In genomic region chr12:6695313-6696045, GRCh38 we compare ENCODE assay signal across 18 cellular contexts. TPM values are rescaled to one million over a fixed set of nuclear protein-coding genes. Genes with fewer than 3 reads are reported as not detected.
DNase-seq lines count a peak whose midpoint lies in the region; ATAC-seq and TF ChIP-seq lines count a peak whose summit lies in the region.
"Had no signal": no experiment of that assay in that cellular context is flagged by ENCODE, and none has a peak within 500 bp of the region (broad histone marks: within the 10 kb centered on the region; RNA-seq: fewer than 3 reads in every experiment).

No MANE protein-coding gene starts in this region.

- ATAC-seq in activated naive CD4-positive, alpha-beta T cell treated with anti-CD3 and anti-CD28 coated beads, Interleukin-2, amount 50 U/mL, for 72 hours: no peak
- ATAC-seq in body of pancreas: no peak
- ATAC-seq: A549; CD8-positive, alpha-beta T cell had no signal

- CTCF ChIA-PET in A673 (lab: Charles Lee): no interaction called here
- CTCF ChIA-PET in OCI-LY7 (lab: Charles Lee; ENCODE audit: unreplicated experiment): interaction anchor here (1.5 kb wide), 1 partner anchor 28 kb away, joined by 3 read pairs; the partner anchor contains the start of gene COPS7A

- no peak overlapping the region for H2AFZ ChIP-seq in OCI-LY7 (ENCODE audit: low read length)

- H4K20me1 ChIP-seq in OCI-LY7 (ENCODE audit: insufficient read depth, low read length): no peaks in the 10 kb centered on the region

- WGBS in body of pancreas, 2 donors: 28 to 44% methylated on average over 5 to 10 of the region's 11 CpGs
- WGBS in esophagus muscularis mucosa: 73% methylated on average over 6 of the region's 11 CpGs

- H3K4me1 ChIP-seq in A673 (ENCODE audit: insufficient read depth, low read length, poor library complexity, severe bottlenecking): peaks cover 12% of the 10 kb centered on the region
- peaks cover 92% of the 10 kb centered on the region for H3K4me1 ChIP-seq in OCI-LY7 (ENCODE audit: insufficient read depth, low read length, poor library complexity, severe bottlenecking)
- H3K4me1 ChIP-seq in body of pancreas: peaks cover 11% of the 10 kb centered on the region
- peaks cover 13 to 17% (median 15%) of the 10 kb centered on the region in 4 donors for H3K4me1 ChIP-seq in esophagus muscularis mucosa

- TF ChIP-seq EP300 in esophagus muscularis mucosa (IDR thresholded peaks at IDR 0.05): no peak

- TF ChIP-seq POLR2A in body of pancreas (IDR thresholded peaks at IDR 0.05): no peak
- TF ChIP-seq POLR2A in esophagus muscularis mucosa (IDR thresholded peaks at IDR 0.05; ENCODE audit: low read depth): no peak

- DNase-seq in A673 (ENCODE audit: low spot score) (peak; percentile 53), GF-D8 (lab: John Stamatoyannopoulos, UW) (peak; percentile 11), OCI-LY7 (ENCODE audit: low spot score) (peak; percentile 72), neural crest cell (ENCODE audit: low read depth, low spot score) (no peak), foreskin melanocyte (no peak), body of pancreas (no peak), esophagus muscularis mucosa (ENCODE audit: extremely low spot score) (no peak)
- DNase-seq in activated naive CD4-positive, alpha-beta T cell treated with anti-CD3 and anti-CD28 coated beads, Interleukin-2, amount 50 U/mL, for 72 hours (ENCODE audit: low spot score in 2 of 2): no peak
- DNase-seq: AML-193; CD8-positive, alpha-beta T cell; Kasumi-1; NCI-H1436 treated with DMSO at 0.1 percent for 48 hours; NCI-H2081; NCI-H446 treated with DMSO at 0.1 percent for 48 hours; SHP77 treated with DMSO at 0.1 percent for 48 hours had no signal

- no TSS peak for BruUV-seq in A673 (replicated peaks; lab: Mats Ljungman, UMichigan)
- no TSS peak for BruUV-seq in OCI-LY7 (replicated peaks; lab: Mats Ljungman, UMichigan)

- H3K9me3 ChIP-seq in A673 (ENCODE audit: low read depth, low read length, poor library complexity, severe bottlenecking) (no peaks in the 10 kb centered on the region), OCI-LY7 (ENCODE audit: low read length) (no peaks in the 10 kb centered on the region), body of pancreas (no peaks in the 10 kb centered on the region), esophagus muscularis mucosa (no peaks in the 10 kb centered on the region)
- H3K9me3 ChIP-seq: A549 had no signal

- TF ChIP-seq CTCF in A673 (conservative IDR thresholded peaks at IDR 0.05; ENCODE audit: low read depth, low read length) (no peak), OCI-LY7 (conservative IDR thresholded peaks at IDR 0.05; ENCODE audit: low read length) (0 out of 2 replicates have a peak, but pooled peaks have one; percentile 17), neural crest cell (conservative IDR thresholded peaks at IDR 0.05) (no peak), body of pancreas (IDR thresholded peaks at IDR 0.05) (no peak), esophagus muscularis mucosa (IDR thresholded peaks at IDR 0.05) (no peak)

- POLR2A ChIA-PET in A673 (lab: Charles Lee; ENCODE audit: low non-redundant PET): no interaction called here
- POLR2A ChIA-PET in OCI-LY7 (lab: Charles Lee): interaction anchor here (0.6 to 1.9 kb wide), 6 partner anchors 20 to 157 kb away, joined by 3 to 16 read pairs (median 6); partner anchors contain the start of genes COPS7A, MLF2 and USP5

- H3K27me3 ChIP-seq in A673 (replicated peaks; ENCODE audit: insufficient read depth, low read depth, low read length, poor library complexity): peaks cover 11% of the 10 kb centered on the region
- H3K27me3 ChIP-seq in body of pancreas: peaks cover 6 to 8% of the 10 kb centered on the region in 2 donors
- H3K27me3 ChIP-seq in esophagus muscularis mucosa: peaks cover 4 to 59% (median 25%) of the 10 kb centered on the region in 4 donors

- no peaks in the 10 kb centered on the region for H3K9me3 Mint-ChIP-seq in neural crest cell
- H3K9me3 Mint-ChIP-seq in activated naive CD4-positive, alpha-beta T cell treated with anti-CD3 and anti-CD28 coated beads, Interleukin-2, amount 50 U/mL, for 72 hours: no peaks in the 10 kb centered on the region
- H3K9me3 Mint-ChIP-seq: CD8-positive, alpha-beta T cell had no signal

- no peaks in the 10 kb centered on the region for H3K9me2 ChIP-seq in OCI-LY7 (ENCODE audit: insufficient read depth, low read length)

- H3K4me3 ChIP-seq in A673 (ENCODE audit: low read depth, low read length, poor library complexity, severe bottlenecking): no peak overlapping the region
- H3K4me3 ChIP-seq in OCI-LY7 (ENCODE audit: low read depth, low read length, poor library complexity, severe bottlenecking): peak overlapping the region; percentile 54
- H3K4me3 ChIP-seq in body of pancreas: no peak overlapping the region
- H3K4me3 ChIP-seq in esophagus muscularis mucosa: no peak overlapping the region
- H3K4me3 ChIP-seq: A549 had no signal

- H3K27ac ChIP-seq in A673 (ENCODE audit: low read depth, low read length, poor library complexity, severe bottlenecking) (no peak overlapping the region), OCI-LY7 (ENCODE audit: low read depth, low read length, poor library complexity, severe bottlenecking) (peak overlapping the region; percentile 96), body of pancreas (no peak overlapping the region), esophagus muscularis mucosa (replicated peaks in 1 of 4) (no peak overlapping the region)
- H3K27ac ChIP-seq: A549 had no signal

- intact Hi-C loops in A673 (cut with micrococcal nuclease; ENCODE audit: unreplicated experiment): loop anchor here (5.0 kb wide), 1 partner anchor 143 kb away; no protein-coding TSS in a partner anchor
- intact Hi-C loops in OCI-LY7 (cut with micrococcal nuclease; ENCODE audit: unreplicated experiment): loop anchor here (2.0 to 10.0 kb wide), 3 partner anchors 57 to 271 kb away; partner anchors contain the start of genes MLF2, MRPL51 and NCAPD2
- intact Hi-C loops in body of pancreas (cut with DNase I): no loop called here
- intact Hi-C loops in esophagus muscularis mucosa (cut with DNase I): no loop called here

- peaks cover 13% of the 10 kb centered on the region; the same call in 1 of the 2 replicates for H3K79me2 ChIP-seq in OCI-LY7 (ENCODE audit: insufficient read depth, low read depth, low read length)

- peak overlapping the region; percentile 93 for H3K4me2 ChIP-seq in OCI-LY7 (ENCODE audit: low read length)
- H3K4me2 ChIP-seq: A549 had no signal

- H3K4me1 Mint-ChIP-seq in neural crest cell: peaks cover 24% of the 10 kb centered on the region

- no peaks in the 10 kb centered on the region for H3K36me3 Mint-ChIP-seq in neural crest cell (ENCODE audit: low read depth)
- no peaks in the 10 kb centered on the region for H3K36me3 Mint-ChIP-seq in activated naive CD4-positive, alpha-beta T cell treated with anti-CD3 and anti-CD28 coated beads, Interleukin-2, amount 50 U/mL, for 72 hours

- peaks cover 27% of the 10 kb centered on the region for H3K27me3 Mint-ChIP-seq in neural crest cell (ENCODE audit: low read depth)

- H3K27ac Mint-ChIP-seq in neural crest cell (ENCODE audit: unreplicated experiment): no peak overlapping the region
- no peak overlapping the region for H3K27ac Mint-ChIP-seq in activated naive CD4-positive, alpha-beta T cell treated with anti-CD3 and anti-CD28 coated beads, Interleukin-2, amount 50 U/mL, for 72 hours

- H3K36me3 ChIP-seq in A673 (ENCODE audit: insufficient read depth, low read length, poor library complexity, severe bottlenecking): no peaks in the 10 kb centered on the region
- peaks cover 13% of the 10 kb centered on the region; the same call in 1 of the 2 replicates for H3K36me3 ChIP-seq in OCI-LY7 (ENCODE audit: insufficient read depth, low read length)
- H3K36me3 ChIP-seq in body of pancreas (replicated peaks in 1 of 2; ENCODE audit: insufficient read depth in 1 of 2, low read depth in 2 of 2): no peaks in the 10 kb centered on the region
- no peaks in the 10 kb centered on the region for H3K36me3 ChIP-seq in esophagus muscularis mucosa

- H3K4me3 Mint-ChIP-seq in neural crest cell: peak overlapping the region; percentile 24
- H3K4me3 Mint-ChIP-seq: CD8-positive, alpha-beta T cell had no signal

RNA-seq across cellular contexts. Expression of gene PIANP, which starts 5.1 kb away (rescaled TPM):
- 0.80 and 1.7 TPM in 2 replicates for total RNA-seq in A673 (2021)
- 0.98 and 1.2 TPM in 2 replicates for total RNA-seq in OCI-LY7 (2014; rRNA removed; shearing (Covaris generic))
- 15.2 and 15.4 TPM in 2 replicates for total RNA-seq in OCI-LY7 (2022)
- total RNA-seq in neural crest cell: 8.6 and 8.7 TPM in 2 replicates
- 1 to 10 TPM in 1 of 2 donors, not detected in 1; 1.3 TPM for total RNA-seq in activated naive CD4-positive, alpha-beta T cell treated with anti-CD3 and anti-CD28 coated beads, Interleukin-2, amount 50 U/mL, for 72 hours
- not detected for total RNA-seq in body of pancreas
- total RNA-seq in esophagus muscularis mucosa: 1 to 10 TPM in 1 of 4 donors, under 1 TPM in 3; 0.42 to 1.8 (median 0.60) TPM
- total RNA-seq: H4 had no signal

RNA-seq across cellular contexts. Expression of gene ZNF384, which starts 6.3 kb away (rescaled TPM):
- total RNA-seq in A673 (2021) (88.8 and 92.5 TPM in 2 replicates), OCI-LY7 (2022) (95.5 and 109 TPM in 2 replicates), neural crest cell (93.2 and 94.3 TPM in 2 replicates), body of pancreas (10 to 100 TPM; 20.0 to 25.4 TPM), esophagus muscularis mucosa (10 to 100 TPM; 32.8 to 55.4 (median 41.0) TPM)
- 48.2 and 48.6 TPM in 2 replicates for total RNA-seq in OCI-LY7 (2014; rRNA removed; shearing (Covaris generic))
- 10 to 100 TPM; 77.1 to 92.6 TPM for total RNA-seq in activated naive CD4-positive, alpha-beta T cell treated with anti-CD3 and anti-CD28 coated beads, Interleukin-2, amount 50 U/mL, for 72 hours

RNA-seq across cellular contexts. Expression of gene COPS7A, which starts 28.4 kb away (rescaled TPM):
- total RNA-seq in A673 (2021): 67.2 and 67.7 TPM in 2 replicates
- total RNA-seq in OCI-LY7 (2014; rRNA removed; shearing (Covaris generic)): 64.8 and 71.2 TPM in 2 replicates
- 51.1 and 53.8 TPM in 2 replicates for total RNA-seq in OCI-LY7 (2022)
- total RNA-seq in neural crest cell: 37.5 and 37.7 TPM in 2 replicates
- total RNA-seq in activated naive CD4-positive, alpha-beta T cell treated with anti-CD3 and anti-CD28 coated beads, Interleukin-2, amount 50 U/mL, for 72 hours: 10 to 100 TPM; 34.2 to 42.9 TPM
- total RNA-seq in body of pancreas: 10 to 100 TPM; 20.2 to 27.7 TPM
- 10 to 100 TPM; 51.9 to 71.8 (median 63.0) TPM for total RNA-seq in esophagus muscularis mucosa

RNA-seq across cellular contexts. Expression of gene ING4, which starts 32.6 kb away (rescaled TPM):
- 21.4 and 25.5 TPM in 2 replicates for total RNA-seq in A673 (2021)
- total RNA-seq in OCI-LY7 (2014; rRNA removed; shearing (Covaris generic)): 27.1 and 38.1 TPM in 2 replicates
- 30.8 and 37.0 TPM in 2 replicates for total RNA-seq in OCI-LY7 (2022)
- total RNA-seq in neural crest cell: 37.9 TPM in 2 replicates
- 10 to 100 TPM; 18.1 to 24.3 TPM for total RNA-seq in activated naive CD4-positive, alpha-beta T cell treated with anti-CD3 and anti-CD28 coated beads, Interleukin-2, amount 50 U/mL, for 72 hours
- 10 to 100 TPM; 23.3 to 39.9 TPM for total RNA-seq in body of pancreas
- 10 to 100 TPM; 45.1 to 58.3 (median 49.9) TPM for total RNA-seq in esophagus muscularis mucosa

RNA-seq across cellular contexts. Expression of gene ACRBP, which starts 48.2 kb away (rescaled TPM):
- total RNA-seq in A673 (2021): 3.0 and 3.6 TPM in 2 replicates
- 3.6 and 4.4 TPM in 2 replicates for total RNA-seq in OCI-LY7 (2014; rRNA removed; shearing (Covaris generic))
- total RNA-seq in OCI-LY7 (2022): 9.3 and 9.4 TPM in 2 replicates
- total RNA-seq in neural crest cell: 1.9 and 2.4 TPM in 2 replicates
- total RNA-seq in activated naive CD4-positive, alpha-beta T cell treated with anti-CD3 and anti-CD28 coated beads, Interleukin-2, amount 50 U/mL, for 72 hours: 1 to 10 TPM; 2.1 to 2.8 TPM
- total RNA-seq in body of pancreas: 1 to 10 TPM in 1 of 2 donors, under 1 TPM in 1; 0.78 to 5.9 TPM
- 1 to 10 TPM in 3 of 4 donors, under 1 TPM in 1; 0.97 to 6.2 (median 2.6) TPM for total RNA-seq in esophagus muscularis mucosa
- total RNA-seq: Daoy, H4 had no signal

Comparison
In these comparisons a context has a peak if more than half of its experiments do, and no peak if none do; other contexts are left out.
1. DNase-seq: peak in A673 (single experiment), GF-D8 (single experiment) and OCI-LY7 (single experiment); none in neural crest cell (single experiment), foreskin melanocyte (single experiment), activated naive CD4-positive, alpha-beta T cell treated with anti-CD3 and anti-CD28 coated beads, Interleukin-2, amount 50 U/mL, for 72 hours (0 of 2), body of pancreas (0 of 4) and esophagus muscularis mucosa (single experiment).
2. intact Hi-C loops: an anchor here in A673 (5.0 kb wide) and OCI-LY7 (2.0 to 10.0 kb wide); none called in body of pancreas and esophagus muscularis mucosa.